Comparison of ENCODE assay signal across 9 cellular contexts in genomic region chr9:121743441-121744001, GRCh38.
DNase-seq lines count a peak whose midpoint lies in the region; ATAC-seq, FAIRE-seq and TF ChIP-seq lines count a peak whose summit lies in the region.
"Had no signal": no experiment of that assay in that cellular context is flagged by ENCODE, and none has a peak within 500 bp of the region (broad histone marks: within the 10 kb centered on the region; RNA-seq: fewer than 3 reads in every experiment).

No MANE protein-coding gene starts in this region.

- H3K27me3 ChIP-seq in Loucy (ENCODE audit: insufficient read depth, low read length, poor library complexity, severe bottlenecking) = no peaks in the 10 kb centered on the region
- H3K27me3 ChIP-seq in skeletal muscle satellite cell (ENCODE audit: control insufficient read depth, insufficient read depth, low read length) = no peaks in the 10 kb centered on the region
- H3K27me3 ChIP-seq in MM.1S (replicated peaks; ENCODE audit: insufficient read depth, low read length) = no peaks in the 10 kb centered on the region

- CTCF ChIA-PET in A549 (lab: Yijun Ruan, JAX) = interaction anchor here (0.6 to 3.3 kb wide), 26 partner anchors 8 to 255 kb away, joined by 3 to 20 read pairs (median 4); no protein-coding TSS in a partner anchor

- no peaks in the 10 kb centered on the region for H3F3A ChIP-seq in Loucy (ENCODE audit: low read depth)
- H3F3A ChIP-seq in MM.1S (ENCODE audit: insufficient read depth, low read length) = no peaks in the 10 kb centered on the region

- no peak overlapping the region for H3K4me3 Mint-ChIP-seq in natural killer cell
- H3K4me3 Mint-ChIP-seq: activated naive CD8-positive, alpha-beta T cell had no signal

- TF ChIP-seq RAD21 in A549 (conservative IDR thresholded peaks at IDR 0.05 in 1 of 2, IDR thresholded peaks at IDR 0.05 in 1 of 2) = no peak

- H3K9me3 ChIP-seq in A549 (no peaks in the 10 kb centered on the region), Loucy (ENCODE audit: insufficient read depth, low read depth, low read length) (no peaks in the 10 kb centered on the region), skeletal muscle satellite cell (replicated peaks; ENCODE audit: low read length) (no peaks in the 10 kb centered on the region), MM.1S (replicated peaks; ENCODE audit: insufficient read depth, low read length) (no peaks in the 10 kb centered on the region)

- H3K27ac Mint-ChIP-seq in natural killer cell = no peak overlapping the region
- H3K27ac Mint-ChIP-seq: activated naive CD8-positive, alpha-beta T cell had no signal

- H3K4me2 ChIP-seq in A549 (peak overlapping the region; percentile 96), Loucy (ENCODE audit: low read depth, low read length, poor library complexity, severe bottlenecking) (no peak overlapping the region), skeletal muscle satellite cell (ENCODE audit: low read length) (peak overlapping the region; percentile 96), MM.1S (ENCODE audit: low read depth, low read length) (no peak overlapping the region)

- H3K27ac ChIP-seq in A549 (peak overlapping the region; percentile 72 to 85), MM.1S (ENCODE audit: low read length) (no peak overlapping the region)

- H3K36me3 Mint-ChIP-seq in natural killer cell = no peaks in the 10 kb centered on the region
- H3K36me3 Mint-ChIP-seq: activated naive CD8-positive, alpha-beta T cell had no signal

- no peak for TF ChIP-seq CTCF in A549 (IDR thresholded peaks at IDR 0.05)
- TF ChIP-seq CTCF in Loucy (conservative IDR thresholded peaks at IDR 0.05; ENCODE audit: low read length) = no peak
- TF ChIP-seq CTCF in MM.1S (IDR thresholded peaks at IDR 0.05; ENCODE audit: low read length) = no peak
- no peak for TF ChIP-seq CTCF in natural killer cell (IDR thresholded peaks at IDR 0.05)

- H3K4me1 Mint-ChIP-seq in natural killer cell = peaks cover 12 to 28% of the 10 kb centered on the region in 2 donors

- H3K36me3 ChIP-seq in Loucy (ENCODE audit: insufficient read depth, low read length) = no peaks in the 10 kb centered on the region
- no peaks in the 10 kb centered on the region for H3K36me3 ChIP-seq in skeletal muscle satellite cell (ENCODE audit: insufficient read depth, low read length)
- no peaks in the 10 kb centered on the region for H3K36me3 ChIP-seq in MM.1S (replicated peaks; ENCODE audit: insufficient read depth, low read length)

- H3K9me3 Mint-ChIP-seq in natural killer cell = no peaks in the 10 kb centered on the region

- H3K9me2 ChIP-seq in Loucy (replicated peaks; ENCODE audit: low read depth, low read length) (no peaks in the 10 kb centered on the region), MM.1S (replicated peaks; ENCODE audit: insufficient read depth, low read length) (no peaks in the 10 kb centered on the region)

- ATAC-seq in A549 (peak; percentile 93 to 98), GM21717 (IDR thresholded peaks at IDR 0.05; ENCODE audit: unreplicated experiment) (no peak), natural killer cell (no peak)

- H3K27me3 Mint-ChIP-seq in natural killer cell (ENCODE audit: low read depth in 2 of 2) = peaks cover 10 to 14% of the 10 kb centered on the region in 2 donors
- H3K27me3 Mint-ChIP-seq: activated naive CD8-positive, alpha-beta T cell had no signal

- H2AFZ ChIP-seq in Loucy (ENCODE audit: low read length) (no peak overlapping the region), MM.1S (ENCODE audit: low read length) (no peak overlapping the region)

- in situ Hi-C loops in T47D (cut with HindIII; ENCODE audit: low pct_unique_long_range_greater_than_20kb, low sequenced_read_pairs) = no loop called here

- no peak for TF ChIP-seq EP300 in A549 (IDR thresholded peaks at IDR 0.05)

- POLR2A ChIA-PET in A549 (lab: Yijun Ruan, JAX) = interaction anchor here (0.8 to 1.8 kb wide), 2 partner anchors 8 to 39 kb away, joined by 3 to 6 read pairs; no protein-coding TSS in a partner anchor

- H3K4me1 ChIP-seq in A549 (peaks cover 30% of the 10 kb centered on the region), Loucy (ENCODE audit: insufficient read depth, low read length, poor library complexity, severe bottlenecking) (peaks cover 46% of the 10 kb centered on the region), skeletal muscle satellite cell (ENCODE audit: control insufficient read depth, insufficient read depth, low read length) (peaks cover 50% of the 10 kb centered on the region), MM.1S (ENCODE audit: low read length) (peaks cover 5% of the 10 kb centered on the region)

- H3K79me2 ChIP-seq in Loucy (ENCODE audit: insufficient read depth, low read length) (peaks cover 55% of the 10 kb centered on the region; the same call in 1 of the 2 replicates), MM.1S (ENCODE audit: low read length) (no peaks in the 10 kb centered on the region)

- FAIRE-seq in A549 (lab: Jason Lieb, UNC) = peak; percentile 74

- H3K4me3 ChIP-seq in A549 (peak overlapping the region; percentile 55), Loucy (ENCODE audit: low read length, poor library complexity, severe bottlenecking) (no peak overlapping the region), skeletal muscle satellite cell (ENCODE audit: low read length) (peak overlapping the region; percentile 79), MM.1S (ENCODE audit: low read length) (no peak overlapping the region)

- DNase-seq in A549 (ENCODE audit: low read depth in 1 of 2, low spot score in 1 of 2) (peak; percentile 85 to 96), T47D (ENCODE audit: low read depth in 1 of 2, low spot score in 1 of 2) (peak; percentile 90 to 94), iPS-NIHi11 (ENCODE audit: low spot score) (peak; percentile 91), MM.1S (no peak), natural killer cell (no peak)

- H3K9ac ChIP-seq in Loucy (ENCODE audit: low read depth, low read length, poor library complexity, severe bottlenecking) (peak overlapping the region; percentile 31), skeletal muscle satellite cell (ENCODE audit: low read depth, low read length) (peak overlapping the region; percentile 82), MM.1S (ENCODE audit: low read length) (no peak overlapping the region)

- intact Hi-C loops in natural killer cell (cut with micrococcal nuclease) = no loop called here

- 3% methylated on average over 11 of the region's 15 CpGs for WGBS in A549 (ENCODE audit: missing lambda C conversion rate)

- TF ChIP-seq POLR2A in A549 (IDR thresholded peaks at IDR 0.05; ENCODE audit: low read length) = 0 out of 2 replicates have a peak, but pooled peaks have one; percentile 21

- H4K20me1 ChIP-seq in Loucy (ENCODE audit: insufficient read depth, low read length, poor library complexity, severe bottlenecking) (no peaks in the 10 kb centered on the region), MM.1S (ENCODE audit: insufficient read depth, low read length) (no peaks in the 10 kb centered on the region)

TF ChIP-seq in A549, 52 proteins besides CTCF, POLR2A, EP300 and RAD21:
- no peak for TF ChIP-seq JUNB (IDR thresholded peaks at IDR 0.05)
- TF ChIP-seq, protein P1, sequence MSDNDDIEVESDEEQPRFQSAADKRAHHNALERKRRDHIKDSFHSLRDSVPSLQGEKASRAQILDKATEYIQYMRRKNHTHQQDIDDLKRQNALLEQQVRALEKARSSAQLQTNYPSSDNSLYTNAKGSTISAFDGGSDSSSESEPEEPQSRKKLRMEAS (IDR thresholded peaks at IDR 0.05) = peak; percentile 73; the same call in 1 of the 2 replicates

Comparison
In these comparisons a context has a peak if more than half of its experiments do, and no peak if none do; other contexts are left out.
1. ATAC-seq: peak in A549 (2 of 2); none in GM21717 (single experiment) and natural killer cell (0 of 3).
2. DNase-seq: peak in A549 (2 of 2), T47D (2 of 2) and iPS-NIHi11 (single experiment); none in MM.1S (single experiment) and natural killer cell (single experiment).
3. H3K4me2 ChIP-seq: peak in A549 (single experiment) and skeletal muscle satellite cell (single experiment); none in Loucy (single experiment) and MM.1S (single experiment).
4. H3K4me3 ChIP-seq: peak in A549 (single experiment) and skeletal muscle satellite cell (single experiment); none in Loucy (single experiment) and MM.1S (single experiment).